Comparison of ENCODE assay signal across 8 cellular contexts in the genomic region with DNA sequence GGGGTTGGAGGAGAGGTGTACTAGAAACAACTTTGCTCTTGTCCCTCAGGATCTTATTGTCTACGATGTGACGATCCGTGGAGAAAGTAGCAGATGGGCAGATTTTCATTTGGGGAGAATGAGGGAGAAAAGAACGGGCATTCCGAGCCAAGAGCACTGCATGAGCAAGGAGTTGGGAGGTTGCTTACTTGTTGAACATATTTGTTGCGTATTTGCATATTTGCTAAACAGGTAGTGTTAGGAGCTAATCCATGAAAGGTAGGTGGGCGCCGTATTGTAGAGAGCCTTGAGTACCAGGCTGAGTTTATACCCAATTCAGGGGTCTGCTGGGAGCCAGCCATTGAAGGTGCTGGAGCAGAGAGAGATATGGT. TPM values are rescaled to one million over a fixed set of nuclear protein-coding genes. Genes with fewer than 3 reads are reported as not detected.
A peak's percentile ranks its signal among the peaks of the same experiment; 100 is the strongest.
DNase-seq lines count a peak whose midpoint lies in the region; ATAC-seq and TF ChIP-seq lines count a peak whose summit lies in the region.

No MANE protein-coding gene starts in this region.

- H3K4me3 ChIP-seq in GM12865 (ENCODE audit: low read depth, low read length) (peak overlapping the region; percentile 84), fibroblast of pulmonary artery (replicated peaks; ENCODE audit: low read depth, low read length) (peak overlapping the region; percentile 90), retinal pigment epithelial cell (ENCODE audit: low read length) (peak overlapping the region; percentile 91)

- no peak for DNase-seq in GM12865 (ENCODE audit: low read depth)
- DNase-seq in fibroblast of pulmonary artery (ENCODE audit: low read depth): no peak
- no peak for DNase-seq in retinal pigment epithelial cell (ENCODE audit: low read depth)
- no peak for DNase-seq in pons (ENCODE audit: low spot score)
- no peak for DNase-seq in posterior vena cava (ENCODE audit: low spot score)

- intact Hi-C loops in posterior vena cava (cut with DNase I): loop anchor here in 1 of 2 donors (5.0 kb wide), 1 partner anchor 148 kb away; no protein-coding TSS in a partner anchor

- TF ChIP-seq CTCF in GM12865 (IDR thresholded peaks at IDR 0.05; ENCODE audit: insufficient read depth, low read depth, low read length, missing control alignments) (no peak), fibroblast of pulmonary artery (IDR thresholded peaks at IDR 0.05; ENCODE audit: low read length, missing control alignments) (no peak), retinal pigment epithelial cell (conservative IDR thresholded peaks at IDR 0.05; ENCODE audit: low read depth, low read length) (no peak)

- ATAC-seq in SK-N-SH treated with all-trans-retinoic acid at 6 μM for 48 hours (peak; percentile 3), HG02973 (IDR thresholded peaks at IDR 0.05; ENCODE audit: unreplicated experiment) (no peak)
- no peak for ATAC-seq in activated CD4-positive, CD25-positive, alpha-beta regulatory T cell treated with anti-CD3 and anti-CD28 coated beads, Interleukin-2, amount 50 U/mL, for 24 hours

TF ChIP-seq in SK-N-SH treated with all-trans-retinoic acid at 6 μM for 48 hours, 23 proteins besides CTCF, POLR2A, EP300 and RAD21:
- no peak for TF ChIP-seq ZNF70 (CRISPR knock-in tag; IDR thresholded peaks at IDR 0.05)
- TF ChIP-seq SNAI2 (CRISPR knock-in tag; IDR thresholded peaks at IDR 0.05): no peak
- TF ChIP-seq, protein P1, sequence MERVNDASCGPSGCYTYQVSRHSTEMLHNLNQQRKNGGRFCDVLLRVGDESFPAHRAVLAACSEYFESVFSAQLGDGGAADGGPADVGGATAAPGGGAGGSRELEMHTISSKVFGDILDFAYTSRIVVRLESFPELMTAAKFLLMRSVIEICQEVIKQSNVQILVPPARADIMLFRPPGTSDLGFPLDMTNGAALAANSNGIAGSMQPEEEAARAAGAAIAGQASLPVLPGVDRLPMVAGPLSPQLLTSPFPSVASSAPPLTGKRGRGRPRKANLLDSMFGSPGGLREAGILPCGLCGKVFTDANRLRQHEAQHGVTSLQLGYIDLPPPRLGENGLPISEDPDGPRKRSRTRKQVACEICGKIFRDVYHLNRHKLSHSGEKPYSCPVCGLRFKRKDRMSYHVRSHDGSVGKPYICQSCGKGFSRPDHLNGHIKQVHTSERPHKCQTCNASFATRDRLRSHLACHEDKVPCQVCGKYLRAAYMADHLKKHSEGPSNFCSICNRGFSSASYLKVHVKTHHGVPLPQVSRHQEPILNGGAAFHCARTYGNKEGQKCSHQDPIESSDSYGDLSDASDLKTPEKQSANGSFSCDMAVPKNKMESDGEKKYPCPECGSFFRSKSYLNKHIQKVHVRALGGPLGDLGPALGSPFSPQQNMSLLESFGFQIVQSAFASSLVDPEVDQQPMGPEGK (CRISPR knock-in tag; IDR thresholded peaks at IDR 0.05; ENCODE audit: borderline replicate concordance): no peak
- no peak for TF ChIP-seq PPARA (CRISPR knock-in tag; IDR thresholded peaks at IDR 0.05; ENCODE audit: borderline replicate concordance)
- TF ChIP-seq ZNF8 (CRISPR knock-in tag; IDR thresholded peaks at IDR 0.05): no peak
- no peak for TF ChIP-seq RARB (CRISPR knock-in tag; IDR thresholded peaks at IDR 0.05)
- TF ChIP-seq, protein P2, sequence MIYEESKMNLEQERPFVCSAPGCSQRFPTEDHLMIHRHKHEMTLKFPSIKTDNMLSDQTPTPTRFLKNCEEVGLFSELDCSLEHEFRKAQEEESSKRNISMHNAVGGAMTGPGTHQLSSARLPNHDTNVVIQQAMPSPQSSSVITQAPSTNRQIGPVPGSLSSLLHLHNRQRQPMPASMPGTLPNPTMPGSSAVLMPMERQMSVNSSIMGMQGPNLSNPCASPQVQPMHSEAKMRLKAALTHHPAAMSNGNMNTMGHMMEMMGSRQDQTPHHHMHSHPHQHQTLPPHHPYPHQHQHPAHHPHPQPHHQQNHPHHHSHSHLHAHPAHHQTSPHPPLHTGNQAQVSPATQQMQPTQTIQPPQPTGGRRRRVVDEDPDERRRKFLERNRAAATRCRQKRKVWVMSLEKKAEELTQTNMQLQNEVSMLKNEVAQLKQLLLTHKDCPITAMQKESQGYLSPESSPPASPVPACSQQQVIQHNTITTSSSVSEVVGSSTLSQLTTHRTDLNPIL (CRISPR knock-in tag; IDR thresholded peaks at IDR 0.05; ENCODE audit: low read depth): no peak
- TF ChIP-seq TOX (CRISPR knock-in tag; IDR thresholded peaks at IDR 0.05; ENCODE audit: borderline replicate concordance): no peak
- TF ChIP-seq CSDC2 (CRISPR knock-in tag; IDR thresholded peaks at IDR 0.05): no peak
- no peak for TF ChIP-seq GLIS3 (CRISPR knock-in tag; IDR thresholded peaks at IDR 0.05)

RNA-seq across cellular contexts. Expression of a gene that starts 0.5 kb away (rescaled TPM):
- total RNA-seq in posterior vena cava: 10 to 100 TPM; 24.6 to 32.3 TPM

RNA-seq across cellular contexts. Expression of a gene that starts 0.6 kb away (rescaled TPM):
- total RNA-seq in posterior vena cava: 10 to 100 TPM; 19.4 to 23.7 TPM

RNA-seq across cellular contexts. Expression of a gene that starts 11.8 kb away (rescaled TPM):
- 10 to 100 TPM; 21.2 to 24.3 TPM for total RNA-seq in posterior vena cava

RNA-seq across cellular contexts. Expression of a gene that starts 11.9 kb away (rescaled TPM):
- 10 to 100 TPM; 16.1 to 22.3 TPM for total RNA-seq in posterior vena cava

RNA-seq across cellular contexts. Expression of a gene that starts 50.7 kb away (rescaled TPM):
- 10 to 100 TPM; 14.6 to 17.5 TPM for total RNA-seq in posterior vena cava
